In the genomic region with DNA sequence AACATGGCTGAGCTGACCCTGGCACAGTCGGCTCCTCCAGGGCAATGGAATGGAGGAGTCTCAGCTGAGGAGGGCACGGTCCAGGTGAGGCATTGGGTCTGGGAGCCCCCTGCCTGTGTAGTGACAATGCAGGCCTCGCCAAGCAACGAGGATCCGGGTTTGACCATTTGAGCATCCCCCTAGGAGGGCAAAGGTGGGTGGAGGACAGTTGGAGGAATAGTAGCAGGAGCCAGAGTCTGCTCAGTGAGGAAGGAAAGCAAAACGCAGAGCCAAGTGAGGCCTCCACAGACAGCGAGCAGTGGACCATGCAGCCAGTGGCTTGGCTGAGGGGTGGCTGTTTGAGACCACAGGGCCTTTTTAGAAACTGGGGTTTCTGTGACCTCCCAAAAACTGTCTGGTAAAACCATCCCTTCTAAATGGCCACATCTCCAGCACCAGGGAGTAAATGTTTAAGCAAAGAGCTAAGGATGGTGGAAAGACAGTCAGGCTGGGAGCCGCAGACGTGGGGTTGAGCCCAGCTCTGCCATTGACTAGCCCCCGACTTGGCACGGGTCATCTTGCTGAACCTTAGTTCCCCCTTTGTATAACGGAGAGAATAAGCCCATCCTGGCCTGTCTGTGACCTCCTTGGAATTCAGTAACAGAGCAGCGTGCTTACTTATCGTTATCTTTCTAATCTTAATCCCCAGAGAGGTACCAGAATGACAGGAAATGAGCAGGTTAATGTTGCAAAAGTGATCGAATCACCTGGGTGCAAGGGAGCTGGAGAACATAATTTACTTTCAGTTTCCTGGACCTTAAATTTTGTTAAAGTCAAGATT, we compare ENCODE assay signal across 11 cellular contexts. TPM values are rescaled to one million over a fixed set of nuclear protein-coding genes. Genes with fewer than 3 reads are reported as not detected.
DNase-seq lines count a peak whose midpoint lies in the region; ATAC-seq, FAIRE-seq and TF ChIP-seq lines count a peak whose summit lies in the region.
"Had no signal": no experiment of that assay in that cellular context is flagged by ENCODE, and none has a peak within 500 bp of the region (broad histone marks: within the 10 kb centered on the region; RNA-seq: fewer than 3 reads in every experiment).

No MANE protein-coding gene starts in this region.

- H3K27me3 ChIP-seq in CD4-positive, alpha-beta memory T cell (ENCODE audit: insufficient read depth, low read length) = no peaks in the 10 kb centered on the region

- TF ChIP-seq POLR2A in GM12892 (IDR thresholded peaks at IDR 0.05; ENCODE audit: low read depth, low read length) = no peak

- peak overlapping the region in 1 of 2 donors; percentile 7 for H3K4me3 ChIP-seq in CD4-positive, alpha-beta memory T cell (ENCODE audit: low read length in 2 of 2)
- H3K4me3 ChIP-seq in mucosa of descending colon = no peak overlapping the region

- no peaks in the 10 kb centered on the region for H3K27me3 Mint-ChIP-seq in CD4-positive, alpha-beta memory T cell
- H3K27me3 Mint-ChIP-seq in activated T-helper 1 cell treated with anti-CD3 and anti-CD28 coated beads, Interleukin-12 subunit alpha, Interleukin-12 subunit beta, Interleukin-2, Interleukin-4 antibody, amounts not matched to agents 30 ng/mL and 10 ng/mL and 1 ng/mL, durations not matched to agents 14 hours and 24 hours and 36 hours (ENCODE audit: insufficient read depth) = no peaks in the 10 kb centered on the region

- intact Hi-C loops in CD4-positive, alpha-beta memory T cell (cut with micrococcal nuclease) = no loop called here
- intact Hi-C loops in activated T-helper 1 cell treated with anti-CD3 and anti-CD28 coated beads, Interleukin-12 subunit alpha, Interleukin-12 subunit beta, Interleukin-2, Interleukin-4 antibody, amounts not matched to agents 30 ng/mL and 10 ng/mL and 1 ng/mL, durations not matched to agents 14 hours and 24 hours and 36 hours (cut with micrococcal nuclease) = loop anchor here (1.0 kb wide), 1 partner anchor 13 kb away; no protein-coding TSS in a partner anchor
- intact Hi-C loops in mucosa of descending colon (cut with DNase I, micrococcal nuclease) = no loop called here

- H3K27ac Mint-ChIP-seq in CD4-positive, alpha-beta memory T cell = peak overlapping the region in 4 of 7 donors; percentile 90 to 100 (median 98)
- H3K27ac Mint-ChIP-seq in activated T-helper 1 cell treated with anti-CD3 and anti-CD28 coated beads, Interleukin-12 subunit alpha, Interleukin-12 subunit beta, Interleukin-2, Interleukin-4 antibody, amounts not matched to agents 30 ng/mL and 10 ng/mL and 1 ng/mL, durations not matched to agents 14 hours and 24 hours and 36 hours = peak overlapping the region; percentile 63

- POLR2A ChIA-PET in CD4-positive, alpha-beta memory T cell (lab: Charles Lee; ENCODE audit: partially characterized antibody) = interaction anchor here (1.1 to 18.1 kb wide), 5 partner anchors 12 to 64 kb away, joined by 3 to 415 read pairs (median 11); partner anchors contain the start of gene CMTM7

- CTCF ChIA-PET in CD4-positive, alpha-beta memory T cell (lab: Charles Lee; ENCODE audit: partially characterized antibody) = interaction anchor here (0.8 to 7.5 kb wide), 13 partner anchors 13 to 158 kb away, joined by 3 to 80 read pairs (median 4); no protein-coding TSS in a partner anchor

- ATAC-seq in GM21786 (IDR thresholded peaks at IDR 0.05; ENCODE audit: unreplicated experiment) = peak; percentile 26
- peak; percentile 2 for ATAC-seq in mucosa of descending colon
- no peak for ATAC-seq in HG02642 (IDR thresholded peaks at IDR 0.05; ENCODE audit: poor library complexity, unreplicated experiment)

- H3K36me3 Mint-ChIP-seq in CD4-positive, alpha-beta memory T cell = peaks cover 25 to 38% of the 10 kb centered on the region in 2 donors
- peaks cover 21% of the 10 kb centered on the region for H3K36me3 Mint-ChIP-seq in activated T-helper 1 cell treated with anti-CD3 and anti-CD28 coated beads, Interleukin-12 subunit alpha, Interleukin-12 subunit beta, Interleukin-2, Interleukin-4 antibody, amounts not matched to agents 30 ng/mL and 10 ng/mL and 1 ng/mL, durations not matched to agents 14 hours and 24 hours and 36 hours (ENCODE audit: low read depth)

- TF ChIP-seq CTCF in mucosa of descending colon (IDR thresholded peaks at IDR 0.05) = no peak

- H3K9me3 ChIP-seq in CD4-positive, alpha-beta memory T cell (ENCODE audit: control insufficient read depth in 1 of 2, low read length in 2 of 2) = no peaks in the 10 kb centered on the region
- no peaks in the 10 kb centered on the region for H3K9me3 ChIP-seq in mucosa of descending colon
- H3K9me3 ChIP-seq: Caco-2 had no signal

- peaks cover 0 to 3% (median 0%) of the 10 kb centered on the region in 8 donors for H3K9me3 Mint-ChIP-seq in CD4-positive, alpha-beta memory T cell
- no peaks in the 10 kb centered on the region for H3K9me3 Mint-ChIP-seq in activated T-helper 1 cell treated with anti-CD3 and anti-CD28 coated beads, Interleukin-12 subunit alpha, Interleukin-12 subunit beta, Interleukin-2, Interleukin-4 antibody, amounts not matched to agents 30 ng/mL and 10 ng/mL and 1 ng/mL, durations not matched to agents 14 hours and 24 hours and 36 hours

- H3K36me3 ChIP-seq in CD4-positive, alpha-beta memory T cell (ENCODE audit: insufficient read depth, low read length) = peaks cover 20% of the 10 kb centered on the region
- no peaks in the 10 kb centered on the region for H3K36me3 ChIP-seq in mucosa of descending colon (ENCODE audit: low read depth)

- peaks cover 71% of the 10 kb centered on the region for H3K4me1 ChIP-seq in CD4-positive, alpha-beta memory T cell (ENCODE audit: insufficient read depth, low read length)
- no peaks in the 10 kb centered on the region for H3K4me1 ChIP-seq in mucosa of descending colon (ENCODE audit: low read depth)
- H3K4me1 ChIP-seq: Caco-2 had no signal

- H3K4me3 Mint-ChIP-seq in CD4-positive, alpha-beta memory T cell = peak overlapping the region in 7 of 8 donors; percentile 65 to 83 (median 74)
- H3K4me3 Mint-ChIP-seq in activated T-helper 1 cell treated with anti-CD3 and anti-CD28 coated beads, Interleukin-12 subunit alpha, Interleukin-12 subunit beta, Interleukin-2, Interleukin-4 antibody, amounts not matched to agents 30 ng/mL and 10 ng/mL and 1 ng/mL, durations not matched to agents 14 hours and 24 hours and 36 hours = no peak overlapping the region

- DNase-seq in CD4-positive, alpha-beta memory T cell = peak; percentile 31 to 64 (median 57)
- no peak for DNase-seq in activated T-helper 1 cell treated with anti-CD3 and anti-CD28 coated beads, Interleukin-12 subunit alpha, Interleukin-12 subunit beta, Interleukin-2, Interleukin-4 antibody, amounts not matched to agents 30 ng/mL and 10 ng/mL and 1 ng/mL, durations not matched to agents 14 hours and 24 hours and 36 hours (ENCODE audit: low spot score)
- DNase-seq in mucosa of descending colon (peak in 1 of 3 donors; percentile 1), DMS 273 (lab: John Stamatoyannopoulos, UW; ENCODE audit: unreplicated experiment) (no peak), NCI-H1436 (lab: John Stamatoyannopoulos, UW) (no peak), GM12892 (ENCODE audit: insufficient read length) (no peak)
- DNase-seq: amygdala, Caco-2, glutamatergic neuron had no signal

- H3K27ac ChIP-seq in CD4-positive, alpha-beta memory T cell (ENCODE audit: low read depth, low read length) = peak overlapping the region; percentile 88

- peaks cover 43 to 54% (median 49%) of the 10 kb centered on the region in 4 donors for H3K4me1 Mint-ChIP-seq in CD4-positive, alpha-beta memory T cell
- peaks cover 32% of the 10 kb centered on the region for H3K4me1 Mint-ChIP-seq in activated T-helper 1 cell treated with anti-CD3 and anti-CD28 coated beads, Interleukin-12 subunit alpha, Interleukin-12 subunit beta, Interleukin-2, Interleukin-4 antibody, amounts not matched to agents 30 ng/mL and 10 ng/mL and 1 ng/mL, durations not matched to agents 14 hours and 24 hours and 36 hours (ENCODE audit: low read depth)

- no peak for FAIRE-seq in GM12892 (lab: Jason Lieb, UNC)

RNA-seq across cellular contexts. Expression of gene CMTM6, which starts 46.8 kb away (rescaled TPM):
- 10 to 100 TPM; 30.3 to 34.8 TPM for total RNA-seq in CD4-positive, alpha-beta memory T cell
- 100 to 1,000 TPM in 1 of 2 donors, 10 to 100 TPM in 1; 89.7 to 230 TPM for polyA plus RNA-seq in CD4-positive, alpha-beta memory T cell
- 94.2 and 96.4 TPM in 2 replicates for total RNA-seq in activated T-helper 1 cell treated with anti-CD3 and anti-CD28 coated beads, Interleukin-12 subunit alpha, Interleukin-12 subunit beta, Interleukin-2, Interleukin-4 antibody, amounts not matched to agents 30 ng/mL and 10 ng/mL and 1 ng/mL, durations not matched to agents 14 hours and 24 hours and 36 hours
- total RNA-seq in mucosa of descending colon = 10 to 100 TPM; 40.7 to 58.5 (median 48.4) TPM
- 39.9 TPM for polyA plus RNA-seq in GM12892 (2012; ENCODE audit: missing spikeins)

Comparison
In these comparisons a context has a peak if more than half of its experiments do, and no peak if none do; other contexts are left out.
1. DNase-seq: peak in CD4-positive, alpha-beta memory T cell (5 of 5); none in activated T-helper 1 cell treated with anti-CD3 and anti-CD28 coated beads, Interleukin-12 subunit alpha, Interleukin-12 subunit beta, Interleukin-2, Interleukin-4 antibody, amounts not matched to agents 30 ng/mL and 10 ng/mL and 1 ng/mL, durations not matched to agents 14 hours and 24 hours and 36 hours (single experiment), DMS 273 (single experiment), NCI-H1436 (single experiment) and GM12892 (single experiment).